Comparison of ENCODE assay signal across 28 cellular contexts in the genomic region with DNA sequence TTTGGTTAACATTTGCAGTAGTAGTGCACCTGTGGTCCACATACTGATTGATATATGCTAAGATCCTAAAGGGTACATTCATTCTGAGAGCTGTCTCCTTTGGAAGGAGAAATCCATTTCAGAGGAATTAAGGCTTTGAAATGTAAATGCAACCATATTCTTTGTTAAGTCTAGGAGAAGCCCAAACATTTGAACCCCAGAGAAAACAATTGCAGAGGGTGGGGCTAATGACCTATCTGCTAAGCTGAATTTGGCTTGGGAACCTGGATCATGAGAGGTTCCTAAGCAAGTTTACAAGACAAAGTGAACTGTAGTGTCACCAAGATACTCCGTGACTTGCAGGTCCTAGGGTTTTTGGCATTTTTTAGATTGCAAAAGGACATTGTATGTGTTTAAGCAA. TPM values are rescaled to one million over a fixed set of nuclear protein-coding genes. Genes with fewer than 3 reads are reported as not detected.
DNase-seq lines count a peak whose midpoint lies in the region; ATAC-seq, FAIRE-seq and TF ChIP-seq lines count a peak whose summit lies in the region.
"Had no signal": no experiment of that assay in that cellular context is flagged by ENCODE, and none has a peak within 500 bp of the region (broad histone marks: within the 10 kb centered on the region; RNA-seq: fewer than 3 reads in every experiment).

No MANE protein-coding gene starts in this region.

- H3K79me2 ChIP-seq in astrocyte (ENCODE audit: insufficient read depth, low read length), result no peaks in the 10 kb centered on the region

- H3K4me2 ChIP-seq in A549 (no peak overlapping the region), astrocyte (ENCODE audit: low read length) (no peak overlapping the region)
- H3K4me2 ChIP-seq: BLaER1 treated with 17β-estradiol and CSF1 and Interleukin-3, amounts not matched to agents 10 nM and 100 nM had no signal

- H3K4me3 Mint-ChIP-seq in astrocyte (ENCODE audit: unreplicated experiment) (no peak overlapping the region), T-helper 17 cell (no peak overlapping the region)
- H3K4me3 Mint-ChIP-seq: CD14-positive monocyte; CD4-positive, alpha-beta T cell; CD8-positive, alpha-beta memory T cell had no signal

- in situ Hi-C loops in HAP-1 (cut with MboI; ENCODE audit: low sequenced_read_pairs), result no loop called here

- TF ChIP-seq POLR2A in A549 (IDR thresholded peaks at IDR 0.05; ENCODE audit: low read length), result no peak

- no peaks in the 10 kb centered on the region for H3K36me3 Mint-ChIP-seq in astrocyte (ENCODE audit: low read depth, unreplicated experiment)
- no peaks in the 10 kb centered on the region for H3K36me3 Mint-ChIP-seq in T-helper 17 cell (ENCODE audit: low read depth)
- H3K36me3 Mint-ChIP-seq: CD14-positive monocyte; CD8-positive, alpha-beta memory T cell had no signal

- H3K27me3 ChIP-seq in HAP-1 (ENCODE audit: low read depth) (no peaks in the 10 kb centered on the region), astrocyte (ENCODE audit: insufficient read depth, low read length) (no peaks in the 10 kb centered on the region)
- H3K27me3 ChIP-seq: BE2C had no signal

- H3K4me3 ChIP-seq in A549 (no peak overlapping the region), HAP-1 (no peak overlapping the region), astrocyte (ENCODE audit: insufficient read depth, low read depth, low read length) (no peak overlapping the region)
- H3K4me3 ChIP-seq: BLaER1 treated with 17β-estradiol and CSF1 and Interleukin-3, amounts not matched to agents 10 nM and 100 nM; GM23248 had no signal

- peak; percentile 91 for FAIRE-seq in A549 (lab: Jason Lieb, UNC)
- peak; percentile 86 for FAIRE-seq in astrocyte (lab: Jason Lieb, UNC)
- FAIRE-seq: A204.1, D721Med, GM12891, GM18507, GM19239, H54 had no signal

- 90% methylated on average over 1 of the region's 1 CpG for WGBS in A549 (ENCODE audit: missing lambda C conversion rate)

- POLR2A ChIA-PET in A549 (lab: Yijun Ruan, JAX), result no interaction called here

- intact Hi-C loops in Right ventricle myocardium superior (cut with DNase I), result no loop called here

- no peak for TF ChIP-seq EP300 in A549 (IDR thresholded peaks at IDR 0.05)

- ATAC-seq in A549 (no peak), Right ventricle myocardium superior (ENCODE audit: poor library complexity) (no peak), T-helper 17 cell (no peak), GM18858 (IDR thresholded peaks at IDR 0.05; ENCODE audit: unreplicated experiment) (no peak)

- no peak overlapping the region for H3K27ac ChIP-seq in A549
- no peak overlapping the region for H3K27ac ChIP-seq in astrocyte (ENCODE audit: low read depth, low read length)
- H3K27ac ChIP-seq: 22Rv1; BLaER1 treated with 17β-estradiol and CSF1 and Interleukin-3, amounts not matched to agents 10 nM and 100 nM; GM23248 had no signal

- no peak overlapping the region for H2AFZ ChIP-seq in astrocyte (ENCODE audit: low read depth, low read length)
- H2AFZ ChIP-seq: GM23248 had no signal

- CTCF ChIA-PET in A549 (lab: Yijun Ruan, JAX), result no interaction called here

- no peak for TF ChIP-seq CTCF in A549 (IDR thresholded peaks at IDR 0.05)
- no peak for TF ChIP-seq CTCF in astrocyte (IDR thresholded peaks at IDR 0.05; ENCODE audit: insufficient read depth, low read depth, low read length)

- no peaks in the 10 kb centered on the region for H3K9me3 ChIP-seq in A549
- no peaks in the 10 kb centered on the region for H3K9me3 ChIP-seq in HAP-1
- no peaks in the 10 kb centered on the region for H3K9me3 ChIP-seq in astrocyte (ENCODE audit: insufficient read depth, low read depth, low read length)
- H3K9me3 ChIP-seq in T-helper 17 cell (ENCODE audit: control insufficient read depth, low read length, poor library complexity, severe bottlenecking), result no peaks in the 10 kb centered on the region
- H3K9me3 ChIP-seq: BE2C; BLaER1 treated with 17β-estradiol and CSF1 and Interleukin-3, amounts not matched to agents 10 nM and 100 nM had no signal

- H3K9me3 Mint-ChIP-seq in astrocyte (ENCODE audit: unreplicated experiment), result no peaks in the 10 kb centered on the region
- H3K9me3 Mint-ChIP-seq: CD14-positive monocyte; CD4-positive, alpha-beta T cell; CD8-positive, alpha-beta memory T cell had no signal

- no peaks in the 10 kb centered on the region for H4K20me1 ChIP-seq in astrocyte (ENCODE audit: insufficient read depth, low read length)
- H4K20me1 ChIP-seq: BLaER1 treated with 17β-estradiol and CSF1 and Interleukin-3, amounts not matched to agents 10 nM and 100 nM had no signal

- TF ChIP-seq RAD21 in A549 (conservative IDR thresholded peaks at IDR 0.05 in 1 of 2, IDR thresholded peaks at IDR 0.05 in 1 of 2), result no peak

- no peaks in the 10 kb centered on the region for H3K4me1 ChIP-seq in A549
- peaks cover 11% of the 10 kb centered on the region for H3K4me1 ChIP-seq in HAP-1
- H3K4me1 ChIP-seq in astrocyte (ENCODE audit: insufficient read depth, low read length), result no peaks in the 10 kb centered on the region
- H3K4me1 ChIP-seq: BE2C; BLaER1 treated with 17β-estradiol and CSF1 and Interleukin-3, amounts not matched to agents 10 nM and 100 nM had no signal

- H3K27ac Mint-ChIP-seq in astrocyte (ENCODE audit: unreplicated experiment), result no peak overlapping the region
- no peak overlapping the region for H3K27ac Mint-ChIP-seq in T-helper 17 cell
- H3K27ac Mint-ChIP-seq: CD14-positive monocyte; CD4-positive, alpha-beta T cell; CD8-positive, alpha-beta memory T cell had no signal

- H3K4me1 Mint-ChIP-seq in astrocyte (ENCODE audit: low read depth, unreplicated experiment) (no peaks in the 10 kb centered on the region), T-helper 17 cell (no peaks in the 10 kb centered on the region)
- H3K4me1 Mint-ChIP-seq: CD14-positive monocyte; CD8-positive, alpha-beta memory T cell had no signal

- DNase-seq in A549 (ENCODE audit: low read depth in 1 of 2, low spot score in 1 of 2), result no peak
- DNase-seq in HAP-1 (ENCODE audit: low spot score in 2 of 2), result peak; percentile 70 to 85
- DNase-seq in astrocyte (ENCODE audit: low read depth), result no peak
- peak; percentile 25 for DNase-seq in iPS-NIHi11 (ENCODE audit: low spot score)
- DNase-seq in Right ventricle myocardium superior, result no peak
- no peak for DNase-seq in T-helper 17 cell
- DNase-seq in SIG-M5 (lab: John Stamatoyannopoulos, UW), result no peak
- DNase-seq: ACHN; AML-193; BE2C; CD4-positive, alpha-beta T cell; CD8-positive, alpha-beta memory T cell; DMS 273 treated with DMSO at 0.1 percent for 48 hours; DMS79; EL; GF-D8; GM23248; HCEC 1CT had no signal

- H3K27me3 Mint-ChIP-seq in astrocyte (ENCODE audit: low read depth, unreplicated experiment), result no peaks in the 10 kb centered on the region
- no peaks in the 10 kb centered on the region for H3K27me3 Mint-ChIP-seq in T-helper 17 cell
- H3K27me3 Mint-ChIP-seq: CD4-positive, alpha-beta T cell had no signal

- H3K9ac ChIP-seq in astrocyte (ENCODE audit: low read length), result no peak overlapping the region
- H3K9ac ChIP-seq: BLaER1 treated with 17β-estradiol and CSF1 and Interleukin-3, amounts not matched to agents 10 nM and 100 nM; GM23248 had no signal

- H3K36me3 ChIP-seq in HAP-1 (replicated peaks), result no peaks in the 10 kb centered on the region
- no peaks in the 10 kb centered on the region for H3K36me3 ChIP-seq in astrocyte (ENCODE audit: insufficient read depth, low read length)
- H3K36me3 ChIP-seq: BE2C; BLaER1 treated with 17β-estradiol and CSF1 and Interleukin-3, amounts not matched to agents 10 nM and 100 nM had no signal

TF ChIP-seq in A549, 52 proteins besides CTCF, POLR2A, EP300 and RAD21 (continues in another document):
- TF ChIP-seq HDAC2 (IDR thresholded peaks at IDR 0.05), result no peak
- no peak for TF ChIP-seq POLR2AphosphoS2 (conservative IDR thresholded peaks at IDR 0.05; ENCODE audit: low read length)
- no peak for TF ChIP-seq SMC3 (IDR thresholded peaks at IDR 0.05)
- no peak for TF ChIP-seq MYC (IDR thresholded peaks at IDR 0.05; ENCODE audit: borderline replicate concordance, low read length)
- no peak for TF ChIP-seq FOSB (CRISPR knock-in tag; IDR thresholded peaks at IDR 0.05)
- TF ChIP-seq, protein P1, sequence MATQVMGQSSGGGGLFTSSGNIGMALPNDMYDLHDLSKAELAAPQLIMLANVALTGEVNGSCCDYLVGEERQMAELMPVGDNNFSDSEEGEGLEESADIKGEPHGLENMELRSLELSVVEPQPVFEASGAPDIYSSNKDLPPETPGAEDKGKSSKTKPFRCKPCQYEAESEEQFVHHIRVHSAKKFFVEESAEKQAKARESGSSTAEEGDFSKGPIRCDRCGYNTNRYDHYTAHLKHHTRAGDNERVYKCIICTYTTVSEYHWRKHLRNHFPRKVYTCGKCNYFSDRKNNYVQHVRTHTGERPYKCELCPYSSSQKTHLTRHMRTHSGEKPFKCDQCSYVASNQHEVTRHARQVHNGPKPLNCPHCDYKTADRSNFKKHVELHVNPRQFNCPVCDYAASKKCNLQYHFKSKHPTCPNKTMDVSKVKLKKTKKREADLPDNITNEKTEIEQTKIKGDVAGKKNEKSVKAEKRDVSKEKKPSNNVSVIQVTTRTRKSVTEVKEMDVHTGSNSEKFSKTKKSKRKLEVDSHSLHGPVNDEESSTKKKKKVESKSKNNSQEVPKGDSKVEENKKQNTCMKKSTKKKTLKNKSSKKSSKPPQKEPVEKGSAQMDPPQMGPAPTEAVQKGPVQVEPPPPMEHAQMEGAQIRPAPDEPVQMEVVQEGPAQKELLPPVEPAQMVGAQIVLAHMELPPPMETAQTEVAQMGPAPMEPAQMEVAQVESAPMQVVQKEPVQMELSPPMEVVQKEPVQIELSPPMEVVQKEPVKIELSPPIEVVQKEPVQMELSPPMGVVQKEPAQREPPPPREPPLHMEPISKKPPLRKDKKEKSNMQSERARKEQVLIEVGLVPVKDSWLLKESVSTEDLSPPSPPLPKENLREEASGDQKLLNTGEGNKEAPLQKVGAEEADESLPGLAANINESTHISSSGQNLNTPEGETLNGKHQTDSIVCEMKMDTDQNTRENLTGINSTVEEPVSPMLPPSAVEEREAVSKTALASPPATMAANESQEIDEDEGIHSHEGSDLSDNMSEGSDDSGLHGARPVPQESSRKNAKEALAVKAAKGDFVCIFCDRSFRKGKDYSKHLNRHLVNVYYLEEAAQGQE (IDR thresholded peaks at IDR 0.05), result no peak
- TF ChIP-seq CHD2 (IDR thresholded peaks at IDR 0.05; ENCODE audit: low read length, partially characterized antibody), result no peak
- no peak for TF ChIP-seq RARB (CRISPR knock-in tag; IDR thresholded peaks at IDR 0.05)
- no peak for TF ChIP-seq RNF2 (IDR thresholded peaks at IDR 0.05; ENCODE audit: borderline replicate concordance, low read depth)
- TF ChIP-seq ZSCAN20 (CRISPR knock-in tag; IDR thresholded peaks at IDR 0.05), result no peak
- TF ChIP-seq ESRRA (IDR thresholded peaks at IDR 0.05; ENCODE audit: borderline replicate concordance, low read length), result no peak
- no peak for TF ChIP-seq KDM5A (IDR thresholded peaks at IDR 0.05)

RNA-seq across cellular contexts. Expression of a gene that starts 41.2 kb away (rescaled TPM):
- polyA plus RNA-seq in A549 (2011; rRNA removed), result 59.3 and 67.7 TPM in 2 replicates
- polyA plus RNA-seq in A549 (2012; cell fraction: cytosol; rRNA removed), result 86.7 and 92.7 TPM in 2 replicates
- 80.3 and 82.4 TPM in 2 replicates for polyA plus RNA-seq in A549 (2012; cell fraction: nucleus; rRNA removed)
- polyA plus RNA-seq in A549 (2017; fragmentation: RNase III; extraction: RNeasy Plus Mini Kit Qiagen cat#74134 plus additional on column Dnase treatment), result 70.9 to 75.8 TPM (median 72.0 TPM) in 3 replicates
- polyA minus RNA-seq in A549 (2011; rRNA and poly(A)+ RNA removed), result 36.7 and 54.7 TPM in 2 replicates
- 28.8 and 35.4 TPM in 2 replicates for total RNA-seq in astrocyte
- total RNA-seq in Right ventricle myocardium superior, result 10.5 TPM
- total RNA-seq in T-helper 17 cell, result 10 to 100 TPM; 33.6 to 40.2 TPM

Comparison
In these comparisons a context has a peak if more than half of its experiments do, and no peak if none do; other contexts are left out.
1. DNase-seq: peak in HAP-1 (2 of 2) and iPS-NIHi11 (single experiment); none in A549 (0 of 2), astrocyte (single experiment), Right ventricle myocardium superior (single experiment), T-helper 17 cell (0 of 3) and SIG-M5 (single experiment).